ENCODE assay signal across 9 cellular contexts in the genomic region with DNA sequence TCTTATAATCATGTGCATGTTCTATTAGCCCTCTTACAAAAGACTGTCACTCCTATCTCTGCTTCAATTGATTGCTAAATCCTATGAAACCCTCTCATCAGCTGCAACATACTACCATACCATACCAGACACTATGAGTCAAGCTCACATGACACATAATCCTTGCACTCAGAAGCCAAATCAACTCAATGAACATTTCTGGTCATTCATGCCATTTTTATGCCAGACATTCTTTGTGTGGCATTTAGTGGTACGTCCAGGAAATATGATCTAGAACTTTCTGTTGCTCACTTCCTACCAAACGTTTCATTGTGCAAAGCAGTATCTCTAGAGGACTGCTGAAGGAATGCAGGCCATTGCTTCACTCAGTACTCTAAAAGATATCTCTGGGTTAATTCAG.
DNase-seq lines count a peak whose midpoint lies in the region; FAIRE-seq and TF ChIP-seq lines count a peak whose summit lies in the region.
"Had no signal": no experiment of that assay in that cellular context is flagged by ENCODE, and none has a peak within 500 bp of the region (broad histone marks: within the 10 kb centered on the region; RNA-seq: fewer than 3 reads in every experiment).

No MANE protein-coding gene starts in this region.

- no peaks in the 10 kb centered on the region for H3K9me1 ChIP-seq in keratinocyte (ENCODE audit: control insufficient read depth, extremely low read depth, insufficient read depth, low read length)

- peak overlapping the region; percentile 48 for H3K27ac ChIP-seq in keratinocyte (ENCODE audit: control insufficient read depth, insufficient read depth, low read length)
- H3K27ac ChIP-seq: cardiac muscle cell had no signal

- H3K27me3 ChIP-seq in keratinocyte (ENCODE audit: control insufficient read depth, extremely low read depth, insufficient read depth, low read length), result no peaks in the 10 kb centered on the region
- H3K27me3 ChIP-seq: cardiac muscle cell had no signal

- FAIRE-seq in keratinocyte (lab: Jason Lieb, UNC), result peak; percentile 99

- dilution Hi-C loops in keratinocyte (cut with MboI; ENCODE audit: extremely low pct_ligation_motif_present, low sequenced_read_pairs), result no loop called here

- H2AFZ ChIP-seq in keratinocyte (ENCODE audit: control insufficient read depth, low read length), result no peak overlapping the region

- no peaks in the 10 kb centered on the region for H3K9me3 ChIP-seq in keratinocyte (ENCODE audit: control insufficient read depth, low read depth, low read length)

- TF ChIP-seq CTCF in keratinocyte (optimal IDR thresholded peaks at IDR 0.05 in 1 of 3, IDR thresholded peaks at IDR 0.05 in 1 of 3, conservative IDR thresholded peaks at IDR 0.05 in 1 of 3; ENCODE audit: extremely low read depth in 1 of 3, insufficient read depth in 2 of 3, low read length in 3 of 3), result no peak

- no peak overlapping the region for H3K9ac ChIP-seq in keratinocyte (ENCODE audit: control insufficient read depth, extremely low read depth, insufficient read depth, low read length)

- H4K20me1 ChIP-seq in keratinocyte (ENCODE audit: control insufficient read depth, extremely low read depth, insufficient read depth, low read length), result no peaks in the 10 kb centered on the region

- peaks cover 0 to 5% of the 10 kb centered on the region in 2 experiments for H3K36me3 ChIP-seq in keratinocyte (ENCODE audit: control insufficient read depth in 2 of 2, extremely low read depth in 1 of 2, insufficient read depth in 2 of 2, low read length in 2 of 2)
- H3K36me3 ChIP-seq: cardiac muscle cell had no signal

- H3K4me3 ChIP-seq in keratinocyte (ENCODE audit: control insufficient read depth in 2 of 3, extremely low read depth in 1 of 3, insufficient read depth in 2 of 3, low read depth in 1 of 3, low read length in 3 of 3), result no peak overlapping the region
- H3K4me3 ChIP-seq: cardiac muscle cell had no signal

- peak overlapping the region; percentile 4 for H3K4me2 ChIP-seq in keratinocyte (ENCODE audit: control insufficient read depth, extremely low read depth, insufficient read depth, low read depth, low read length)

- peaks cover 42% of the 10 kb centered on the region for H3K4me1 ChIP-seq in keratinocyte (ENCODE audit: control insufficient read depth, extremely low read depth, insufficient read depth, low read length)

- DNase-seq in A172 (ENCODE audit: low spot score) (peak; percentile 57), HS-5 (ENCODE audit: low read depth) (peak; percentile 94), amniotic epithelial cell (ENCODE audit: low read depth) (peak; percentile 97), keratinocyte (ENCODE audit: low read depth, low spot score) (peak; percentile 71), SHP77 (lab: John Stamatoyannopoulos, UW) (no peak)
- DNase-seq in effector CD4-positive, alpha-beta T cell, result no peak
- DNase-seq in activated CD4-positive, alpha-beta T cell treated with anti-CD3 and anti-CD28 coated beads, Interleukin-2, amount 50 U/mL, for 4 hours, result no peak
- DNase-seq in effector CD8-positive, alpha-beta T cell (lab: John Stamatoyannopoulos, UW), result no peak

- no peaks in the 10 kb centered on the region for H3K79me2 ChIP-seq in keratinocyte (ENCODE audit: control insufficient read depth, insufficient read depth, low read length)

Comparison
In these comparisons a context has a peak if more than half of its experiments do, and no peak if none do; other contexts are left out.
1. DNase-seq: peak in A172 (single experiment), HS-5 (single experiment), amniotic epithelial cell (single experiment) and keratinocyte (single experiment); none in effector CD4-positive, alpha-beta T cell (single experiment), SHP77 (0 of 2), activated CD4-positive, alpha-beta T cell treated with anti-CD3 and anti-CD28 coated beads, Interleukin-2, amount 50 U/mL, for 4 hours (0 of 2) and effector CD8-positive, alpha-beta T cell (single experiment).